19 cellular contexts compared by ENCODE assay signal in the genomic region with DNA sequence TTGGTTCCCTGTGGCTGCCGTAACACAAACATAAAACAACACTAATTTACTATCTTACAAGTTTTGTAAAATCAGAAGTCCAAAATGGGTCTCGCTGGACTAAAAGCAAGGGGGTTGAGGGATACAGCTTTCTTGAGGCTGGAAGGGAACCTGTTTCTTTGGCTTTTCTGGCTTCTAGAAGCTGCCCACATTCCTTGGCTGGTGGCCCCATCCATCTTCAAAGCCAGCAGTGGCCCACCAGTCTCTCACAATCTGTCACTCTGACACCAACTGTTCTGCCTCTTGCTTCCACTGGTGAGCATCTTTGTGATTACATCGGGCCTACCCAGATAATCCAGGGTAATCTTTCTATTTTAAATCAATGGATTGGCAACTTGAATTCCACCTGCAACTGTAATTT. TPM values are rescaled to one million over a fixed set of nuclear protein-coding genes. Genes with fewer than 3 reads are reported as not detected.
DNase-seq lines count a peak whose midpoint lies in the region; ATAC-seq and TF ChIP-seq lines count a peak whose summit lies in the region.
"Had no signal": no experiment of that assay in that cellular context is flagged by ENCODE, and none has a peak within 500 bp of the region (broad histone marks: within the 10 kb centered on the region; RNA-seq: fewer than 3 reads in every experiment).

No MANE protein-coding gene starts in this region.

- H3K27me3 ChIP-seq in GM23338 (ENCODE audit: insufficient read depth) (peaks cover 37% of the 10 kb centered on the region), spleen (replicated peaks in 1 of 7) (peaks cover 5 to 83% (median 36%) of the 10 kb centered on the region in 7 donors)

- H4K20me1 ChIP-seq in GM23338 (replicated peaks; ENCODE audit: insufficient read depth): no peaks in the 10 kb centered on the region; the same call in 1 of the 2 replicates

- H3K9me3 ChIP-seq in spleen: peaks cover 0 to 11% (median 3%) of the 10 kb centered on the region in 8 donors

- no peak for ATAC-seq in activated CD8-positive, alpha-beta memory T cell treated with anti-CD3 and anti-CD28 coated beads, Interleukin-2, amount 10 ng/mL, durations not matched to agents 7 days and 5 days
- ATAC-seq in GM23338 (no peak), GM21526 (IDR thresholded peaks at IDR 0.05; ENCODE audit: low FRiP score, unreplicated experiment) (no peak)
- ATAC-seq in central memory CD8-positive, alpha-beta T cell (replicated peaks; ENCODE audit: extremely low read depth, poor library complexity, severe bottlenecking): no peak

- H3K36me3 ChIP-seq in GM23338 (ENCODE audit: insufficient read depth): no peaks in the 10 kb centered on the region
- H3K36me3 ChIP-seq in spleen: no peaks in the 10 kb centered on the region
- H3K36me3 ChIP-seq: ovary had no signal

- H3K4me3 ChIP-seq in GM23338: no peak overlapping the region
- peak overlapping the region in 2 of 8 donors; percentile 56 to 74 for H3K4me3 ChIP-seq in spleen
- H3K4me3 ChIP-seq: ovary had no signal

- no peaks in the 10 kb centered on the region for H3F3A ChIP-seq in GM23338 (replicated peaks; ENCODE audit: low read depth)

- no peak overlapping the region for H2AFZ ChIP-seq in GM23338

- H3K4me1 Mint-ChIP-seq in activated CD8-positive, alpha-beta memory T cell treated with anti-CD3 and anti-CD28 coated beads, Interleukin-2, amount 10 ng/mL, durations not matched to agents 7 days and 5 days: peaks cover 9% of the 10 kb centered on the region
- H3K4me1 Mint-ChIP-seq in GM23338 (no peaks in the 10 kb centered on the region), neural crest cell (peaks cover 4% of the 10 kb centered on the region)
- H3K4me1 Mint-ChIP-seq in central memory CD8-positive, alpha-beta T cell: no peaks in the 10 kb centered on the region

- H3K27ac Mint-ChIP-seq in activated CD8-positive, alpha-beta memory T cell treated with anti-CD3 and anti-CD28 coated beads, Interleukin-2, amount 10 ng/mL, durations not matched to agents 7 days and 5 days: no peak overlapping the region
- no peak overlapping the region for H3K27ac Mint-ChIP-seq in GM23338
- no peak overlapping the region for H3K27ac Mint-ChIP-seq in central memory CD8-positive, alpha-beta T cell (ENCODE audit: low read depth)
- H3K27ac Mint-ChIP-seq in neural crest cell (ENCODE audit: unreplicated experiment): no peak overlapping the region

- intact Hi-C loops in spleen (cut with DNase I; ENCODE audit: low total_unique reads): no loop called here

- TF ChIP-seq CTCF in GM23338 (conservative IDR thresholded peaks at IDR 0.05; ENCODE audit: low read depth in 2 of 2) (no peak), neural crest cell (conservative IDR thresholded peaks at IDR 0.05) (no peak), spleen (IDR thresholded peaks at IDR 0.05 in 8 of 11, conservative IDR thresholded peaks at IDR 0.05 in 3 of 11) (no peak)

- H3K4me2 ChIP-seq in GM23338: no peak overlapping the region

- H3K27me3 Mint-ChIP-seq in activated CD8-positive, alpha-beta memory T cell treated with anti-CD3 and anti-CD28 coated beads, Interleukin-2, amount 10 ng/mL, durations not matched to agents 7 days and 5 days: peaks cover 45% of the 10 kb centered on the region
- peaks cover 43% of the 10 kb centered on the region for H3K27me3 Mint-ChIP-seq in GM23338 (ENCODE audit: insufficient read depth, low read depth, poor library complexity)
- peaks cover 68% of the 10 kb centered on the region for H3K27me3 Mint-ChIP-seq in central memory CD8-positive, alpha-beta T cell
- peaks cover 58% of the 10 kb centered on the region for H3K27me3 Mint-ChIP-seq in neural crest cell (ENCODE audit: low read depth)

- no peaks in the 10 kb centered on the region for H3K9me2 ChIP-seq in GM23338 (ENCODE audit: insufficient read depth)

- no peak overlapping the region for H3K27ac ChIP-seq in GM23338 (ENCODE audit: low read depth)
- peak overlapping the region in 4 of 8 donors; percentile 81 to 96 (median 89) for H3K27ac ChIP-seq in spleen
- H3K27ac ChIP-seq: epithelial cell of prostate, ovary had no signal

- 86 to 97% (median 92%) methylated on average over 3 of the region's 3 CpGs for WGBS in spleen, 5 donors

- peak overlapping the region; percentile 60 for H3K4me3 Mint-ChIP-seq in activated CD8-positive, alpha-beta memory T cell treated with anti-CD3 and anti-CD28 coated beads, Interleukin-2, amount 10 ng/mL, durations not matched to agents 7 days and 5 days
- H3K4me3 Mint-ChIP-seq in GM23338 (peak overlapping the region; percentile 70), neural crest cell (peak overlapping the region; percentile 33)
- H3K4me3 Mint-ChIP-seq in central memory CD8-positive, alpha-beta T cell: peak overlapping the region; percentile 77

- DNase-seq in activated CD8-positive, alpha-beta memory T cell treated with anti-CD3 and anti-CD28 coated beads, Interleukin-2, amount 10 ng/mL, durations not matched to agents 7 days and 5 days: no peak
- DNase-seq in activated CD8-positive, alpha-beta memory T cell treated with anti-CD3 and anti-CD28 coated beads, Interleukin-2, amount 50 U/mL, for 48 hours: no peak
- DNase-seq in GM23338 (ENCODE audit: low spot score) (no peak), neural crest cell (ENCODE audit: low read depth, low spot score) (no peak), spleen (no peak), NCI-H1105 (lab: John Stamatoyannopoulos, UW) (no peak)
- DNase-seq in central memory CD8-positive, alpha-beta T cell (ENCODE audit: low spot score in 2 of 2): no peak
- DNase-seq: amygdala, Caco-2, cerebellar nuclear complex, GDM1, GOT3, NCI-H1930, NCI-H524, ovary had no signal

- no peak for TF ChIP-seq POLR2A in spleen (IDR thresholded peaks at IDR 0.05)

- H3K9me3 Mint-ChIP-seq in activated CD8-positive, alpha-beta memory T cell treated with anti-CD3 and anti-CD28 coated beads, Interleukin-2, amount 10 ng/mL, durations not matched to agents 7 days and 5 days (ENCODE audit: low read depth): no peaks in the 10 kb centered on the region
- H3K9me3 Mint-ChIP-seq in GM23338 (peaks cover 14% of the 10 kb centered on the region), neural crest cell (no peaks in the 10 kb centered on the region)
- no peaks in the 10 kb centered on the region for H3K9me3 Mint-ChIP-seq in central memory CD8-positive, alpha-beta T cell

- peaks cover 10% of the 10 kb centered on the region for H3K36me3 Mint-ChIP-seq in activated CD8-positive, alpha-beta memory T cell treated with anti-CD3 and anti-CD28 coated beads, Interleukin-2, amount 10 ng/mL, durations not matched to agents 7 days and 5 days
- H3K36me3 Mint-ChIP-seq in GM23338 (ENCODE audit: low read depth) (0 out of 3 replicates have a peak, but pooled peaks cover 6% of the 10 kb centered on the region), neural crest cell (ENCODE audit: low read depth) (no peaks in the 10 kb centered on the region)
- no peaks in the 10 kb centered on the region for H3K36me3 Mint-ChIP-seq in central memory CD8-positive, alpha-beta T cell (ENCODE audit: insufficient read depth)

- H3K79me2 ChIP-seq in GM23338 (replicated peaks; ENCODE audit: insufficient read depth): no peaks in the 10 kb centered on the region

- H3K4me1 ChIP-seq in GM23338 (ENCODE audit: insufficient read depth): no peaks in the 10 kb centered on the region
- peaks cover 7 to 49% (median 15%) of the 10 kb centered on the region in 6 donors for H3K4me1 ChIP-seq in spleen
- H3K4me1 ChIP-seq: Caco-2 had no signal

- CTCF ChIA-PET in activated CD8-positive, alpha-beta memory T cell treated with anti-CD3 and anti-CD28 coated beads, Interleukin-2, amount 10 ng/mL, durations not matched to agents 7 days and 5 days (lab: Charles Lee): interaction anchor here (0.6 to 1.2 kb wide), 2 partner anchors 55 to 59 kb away, joined by 3 to 4 read pairs; no protein-coding TSS in a partner anchor

RNA-seq across cellular contexts. Expression of a gene that starts 1.1 kb away (rescaled TPM):
- under 1 TPM; 0.68 to 0.76 TPM for total RNA-seq in activated CD8-positive, alpha-beta memory T cell treated with anti-CD3 and anti-CD28 coated beads, Interleukin-2, amount 10 ng/mL, durations not matched to agents 7 days and 5 days
- 0.58 and 0.80 TPM in 2 replicates for total RNA-seq in GM23338 (2014; rRNA removed; shearing (Covaris generic))
- polyA plus RNA-seq in GM23338 (2016; fragmentation: Nextera tagmentation; extraction: Ambion mirVana) (0.87 and 1.8 TPM in 2 replicates), spleen (10 to 100 TPM in 1 of 3 donors, 1 to 10 TPM in 2; 1.3 to 11.0 (median 7.7) TPM)
- total RNA-seq in neural crest cell (0.45 and 0.77 TPM in 2 replicates), spleen (100 to 1,000 TPM in 1 of 7 donors, 10 to 100 TPM in 6; 16.6 to 226 (median 35.1) TPM)
- total RNA-seq: SK-MEL-5 had no signal

RNA-seq across cellular contexts. Expression of a gene that starts 39.6 kb away (rescaled TPM):
- not detected for total RNA-seq in activated CD8-positive, alpha-beta memory T cell treated with anti-CD3 and anti-CD28 coated beads, Interleukin-2, amount 10 ng/mL, durations not matched to agents 7 days and 5 days
- total RNA-seq in GM23338 (2014; rRNA removed; shearing (Covaris generic)): 0.16 and 1.3 TPM in 2 replicates
- 0.24 and 0.68 TPM in 2 replicates for polyA plus RNA-seq in GM23338 (2016; fragmentation: Nextera tagmentation; extraction: Ambion mirVana)
- 0.36 and 0.42 TPM in 2 replicates for total RNA-seq in neural crest cell
- total RNA-seq in spleen: not detected
- polyA plus RNA-seq in spleen: under 1 TPM in 1 of 3 donors, not detected in 2; 0.05 TPM
- total RNA-seq: ovary, urinary bladder had no signal
